Comparison of ENCODE assay signal across 16 cellular contexts in the genomic region with DNA sequence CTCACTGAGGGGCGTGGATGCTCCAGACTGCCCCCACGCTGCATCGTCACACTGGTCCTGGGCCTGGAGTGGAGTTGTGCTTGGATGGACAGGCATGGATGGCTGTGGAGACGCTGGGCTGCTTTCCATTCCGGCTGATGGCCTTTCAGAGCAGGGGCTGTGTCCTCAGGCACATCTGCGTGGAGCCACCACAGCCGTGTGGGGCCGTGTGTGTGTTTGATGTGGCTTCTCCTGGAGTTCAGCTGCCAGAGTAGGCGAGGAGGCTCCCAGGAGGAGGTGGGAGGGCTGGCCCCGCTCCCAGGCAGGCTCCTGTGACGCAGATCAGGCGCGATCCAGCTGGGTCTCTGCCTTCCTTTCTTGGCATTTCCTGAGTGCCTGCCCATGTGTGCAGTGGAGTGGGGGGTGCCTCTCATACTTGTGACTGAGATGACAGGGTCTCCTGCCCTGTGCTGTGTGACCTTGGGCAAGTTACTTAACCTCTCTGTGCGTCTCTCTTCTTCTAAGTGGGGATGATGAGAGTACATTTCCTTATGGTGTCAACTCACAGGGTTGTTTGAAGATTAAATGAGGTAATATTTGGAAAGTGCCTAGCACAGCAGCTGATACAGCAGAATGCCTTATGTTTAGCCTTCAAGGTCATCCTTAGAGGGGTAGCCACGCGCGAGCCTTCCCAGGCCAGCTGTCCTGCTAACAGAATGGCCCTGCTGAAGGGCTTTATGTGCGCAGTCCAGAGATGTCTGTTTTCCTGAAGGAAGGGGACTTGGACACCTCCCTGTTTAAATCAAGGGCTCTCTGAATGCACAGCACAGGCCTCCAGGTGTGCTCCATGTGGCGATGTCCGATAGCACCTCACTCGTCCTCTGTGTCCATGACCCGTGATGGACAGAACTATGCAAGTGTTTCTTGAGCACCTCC. TPM values are rescaled to one million over a fixed set of nuclear protein-coding genes. Genes with fewer than 3 reads are reported as not detected.
A peak's percentile ranks its signal among the peaks of the same experiment; 100 is the strongest.
DNase-seq lines count a peak whose midpoint lies in the region; ATAC-seq and TF ChIP-seq lines count a peak whose summit lies in the region.
"Had no signal": no experiment of that assay in that cellular context is flagged by ENCODE, and none has a peak within 500 bp of the region (broad histone marks: within the 10 kb centered on the region; RNA-seq: fewer than 3 reads in every experiment).

No MANE protein-coding gene starts in this region.

- ATAC-seq in RWPE2 (ENCODE audit: low read depth) = no peak
- peak; percentile 19 for ATAC-seq in naive thymus-derived CD4-positive, alpha-beta T cell
- ATAC-seq in HG02870 (IDR thresholded peaks at IDR 0.05; ENCODE audit: unreplicated experiment) = no peak

- peaks cover 6 to 14% (median 10%) of the 10 kb centered on the region in 7 donors for H3K4me1 Mint-ChIP-seq in naive thymus-derived CD4-positive, alpha-beta T cell

- no peaks in the 10 kb centered on the region for H3K9me3 ChIP-seq in RWPE2 (ENCODE audit: severe bottlenecking)
- H3K9me3 ChIP-seq in naive thymus-derived CD4-positive, alpha-beta T cell (ENCODE audit: control insufficient read depth in 2 of 3, low read length in 3 of 3) = no peaks in the 10 kb centered on the region
- H3K9me3 ChIP-seq in thyroid gland = no peaks in the 10 kb centered on the region
- H3K9me3 ChIP-seq: HAP-1, MG63, SK-N-SH had no signal

- 62 to 64% methylated on average over 9 to 15 of the region's 22 CpGs for WGBS in thyroid gland, 2 donors

- no peak overlapping the region for H3K27ac Mint-ChIP-seq in naive thymus-derived CD4-positive, alpha-beta T cell

- TF ChIP-seq POLR2A in thyroid gland (IDR thresholded peaks at IDR 0.05) = no peak

- no peaks in the 10 kb centered on the region for H3K36me3 Mint-ChIP-seq in naive thymus-derived CD4-positive, alpha-beta T cell

- H3K9me3 Mint-ChIP-seq in naive thymus-derived CD4-positive, alpha-beta T cell = no peaks in the 10 kb centered on the region

- no peaks in the 10 kb centered on the region for H3K4me1 ChIP-seq in RWPE2 (ENCODE audit: insufficient read depth, poor library complexity, severe bottlenecking)
- peaks cover 0 to under 1% of the 10 kb centered on the region in 2 donors for H3K4me1 ChIP-seq in naive thymus-derived CD4-positive, alpha-beta T cell (ENCODE audit: control insufficient read depth in 2 of 2, insufficient read depth in 2 of 2, low read length in 2 of 2)
- peaks cover 6 to 25% of the 10 kb centered on the region in 2 donors for H3K4me1 ChIP-seq in thyroid gland
- H3K4me1 ChIP-seq: HAP-1 had no signal

- intact Hi-C loops in dorsolateral prefrontal cortex (cut with DNase I) = loop anchor here in 1 of 2 donors (10.0 kb wide), 1 partner anchor 500 kb away; no protein-coding TSS in a partner anchor
- intact Hi-C loops in naive thymus-derived CD4-positive, alpha-beta T cell (cut with micrococcal nuclease) = no loop called here
- intact Hi-C loops in thyroid gland (cut with DNase I) = loop anchor here (10.0 kb wide), 1 partner anchor 110 kb away; no protein-coding TSS in a partner anchor

- no peak overlapping the region for H3K27ac ChIP-seq in RWPE2 (ENCODE audit: poor library complexity, severe bottlenecking)
- H3K27ac ChIP-seq in dorsolateral prefrontal cortex = peak overlapping the region in 1 of 59 donors; percentile 15
- H3K27ac ChIP-seq in naive thymus-derived CD4-positive, alpha-beta T cell (ENCODE audit: low read depth, low read length) = no peak overlapping the region
- peak overlapping the region in 1 of 3 donors; percentile 37 for H3K27ac ChIP-seq in thyroid gland
- H3K27ac ChIP-seq: PC-9 had no signal

- H3K27me3 ChIP-seq in RWPE2 (ENCODE audit: insufficient read depth, poor library complexity, severe bottlenecking) (no peaks in the 10 kb centered on the region), dorsolateral prefrontal cortex (no peaks in the 10 kb centered on the region), thyroid gland (no peaks in the 10 kb centered on the region)
- no peaks in the 10 kb centered on the region for H3K27me3 ChIP-seq in naive thymus-derived CD4-positive, alpha-beta T cell (ENCODE audit: control insufficient read depth in 2 of 2, insufficient read depth in 2 of 2, low read length in 2 of 2)
- H3K27me3 ChIP-seq: MG63 had no signal

- no peaks in the 10 kb centered on the region for H3K36me3 ChIP-seq in RWPE2 (ENCODE audit: low read depth)
- H3K36me3 ChIP-seq in naive thymus-derived CD4-positive, alpha-beta T cell (ENCODE audit: control insufficient read depth in 2 of 3, insufficient read depth in 3 of 3, low read length in 3 of 3) = no peaks in the 10 kb centered on the region
- no peaks in the 10 kb centered on the region for H3K36me3 ChIP-seq in thyroid gland
- H3K36me3 ChIP-seq: HAP-1, MG63 had no signal

- CTCF ChIA-PET in naive thymus-derived CD4-positive, alpha-beta T cell (lab: Charles Lee) = no interaction called here

- no peak for TF ChIP-seq CTCF in RWPE2 (IDR thresholded peaks at IDR 0.05; ENCODE audit: poor library complexity, severe bottlenecking)
- no peak for TF ChIP-seq CTCF in dorsolateral prefrontal cortex (IDR thresholded peaks at IDR 0.05 in 54 of 56, conservative IDR thresholded peaks at IDR 0.05 in 2 of 56; ENCODE audit: low read depth in 1 of 56, partially characterized antibody in 56 of 56)
- no peak for TF ChIP-seq CTCF in thyroid gland (IDR thresholded peaks at IDR 0.05)

- H3K4me3 ChIP-seq in RWPE2 (ENCODE audit: severe bottlenecking) = no peak overlapping the region
- H3K4me3 ChIP-seq in dorsolateral prefrontal cortex = no peak overlapping the region
- no peak overlapping the region for H3K4me3 ChIP-seq in naive thymus-derived CD4-positive, alpha-beta T cell (ENCODE audit: low read length)
- no peak overlapping the region for H3K4me3 ChIP-seq in thyroid gland (replicated peaks in 1 of 3)
- H3K4me3 ChIP-seq: HAP-1, MG63, PC-9 had no signal

- DNase-seq in RWPE2 (ENCODE audit: low spot score) (peak; percentile 47), dorsolateral prefrontal cortex (peak in 8 of 10 donors; percentile 43 to 85 (median 68)), thyroid gland (peak; percentile 33 to 62), GF-D8 (lab: John Stamatoyannopoulos, UW) (no peak), DMS 273 treated with DMSO at 0.1 percent for 48 hours (lab: John Stamatoyannopoulos, UW) (no peak)
- DNase-seq in naive thymus-derived CD4-positive, alpha-beta T cell = no peak
- DNase-seq: MG63, NCI-H1092 treated with DMSO at 0.1 percent for 48 hours, NCI-H1694 treated with DMSO at 0.1 percent for 48 hours, NCI-H774, SK-N-SH had no signal

- POLR2A ChIA-PET in naive thymus-derived CD4-positive, alpha-beta T cell (lab: Charles Lee) = no interaction called here

- H3K4me3 Mint-ChIP-seq in naive thymus-derived CD4-positive, alpha-beta T cell = no peak overlapping the region

- peaks cover 0 to 6% (median 3%) of the 10 kb centered on the region in 5 donors for H3K27me3 Mint-ChIP-seq in naive thymus-derived CD4-positive, alpha-beta T cell

RNA-seq across cellular contexts. Expression of gene GLB1L2, which starts 33.5 kb away (rescaled TPM):
- total RNA-seq in dorsolateral prefrontal cortex = 1 to 10 TPM in 119 of 120 experiments, under 1 TPM in 1; 0.81 to 5.9 (median 3.3) TPM
- 1 to 10 TPM in 4 of 5 experiments, under 1 TPM in 1; 0.34 to 2.4 (median 1.7) TPM for total RNA-seq in naive thymus-derived CD4-positive, alpha-beta T cell
- polyA plus RNA-seq in naive thymus-derived CD4-positive, alpha-beta T cell = under 1 TPM; 0.26 to 0.57 TPM
- 10 to 100 TPM; 13.4 to 31.6 (median 25.8) TPM for total RNA-seq in thyroid gland

RNA-seq across cellular contexts. Expression of gene B3GAT1, which starts 46.8 kb away (rescaled TPM):
- total RNA-seq in dorsolateral prefrontal cortex (100 to 1,000 TPM; 204 to 380 (median 266) TPM), thyroid gland (1 to 10 TPM; 4.0 to 6.7 (median 5.7) TPM)
- 1 to 10 TPM in 1 of 5 experiments, under 1 TPM in 3, not detected in 1; 0.08 to 3.1 (median 0.60) TPM for total RNA-seq in naive thymus-derived CD4-positive, alpha-beta T cell
- not detected for polyA plus RNA-seq in naive thymus-derived CD4-positive, alpha-beta T cell
- total RNA-seq: PC-9 had no signal
- polyA plus RNA-seq: AG04450, BJ had no signal

Comparison
In these comparisons a context has a peak if more than half of its experiments do, and no peak if none do; other contexts are left out.
1. DNase-seq: peak in RWPE2 (single experiment), dorsolateral prefrontal cortex (8 of 10) and thyroid gland (2 of 2); none in naive thymus-derived CD4-positive, alpha-beta T cell (0 of 9), GF-D8 (single experiment) and DMS 273 treated with DMSO at 0.1 percent for 48 hours (single experiment).
2. RNA of gene B3GAT1, which starts 46.8 kb away (total RNA-seq): 204 to 380 TPM in dorsolateral prefrontal cortex; 4.0 to 6.7 TPM in thyroid gland and 0.08 to 3.1 TPM in naive thymus-derived CD4-positive, alpha-beta T cell; every median in the first group is over 10 times any median in the second.